22 cellular contexts compared by ENCODE assay signal in genomic region chr6:130432838-130433237, GRCh38.
"Had no signal": no experiment of that assay in that cellular context is flagged by ENCODE, and none has a peak within 500 bp of the region (broad histone marks: within the 10 kb centered on the region; RNA-seq: fewer than 3 reads in every experiment).

No MANE protein-coding gene starts in this region.

- H3K9ac ChIP-seq: SK-N-SH had no signal

- H3K36me3 ChIP-seq: MG63 had no signal

- ATAC-seq: Panc1, PC-3 had no signal

- H3K27ac ChIP-seq: RWPE1 had no signal

- H3K27me3 ChIP-seq: MG63 had no signal

- H3K4me2 ChIP-seq: SK-N-SH had no signal

- H3K9me3 ChIP-seq: MG63, SK-N-SH had no signal

- H3K4me3 ChIP-seq: MG63 had no signal

- DNase-seq: Karpas-422, KG1, MG63, NCI-H1105, NCI-H1417, NCI-H1436 treated with DMSO at 0.1 percent for 48 hours, NCI-H1694, NCI-H187 treated with DMSO at 0.1 percent for 48 hours, NCI-H2029 treated with DMSO at 0.1 percent for 48 hours, NCI-H2107, NCI-H226, NCI-H446, NCI-H510A, NCI-H524 treated with DMSO at 0.1 percent for 48 hours, NCI-H69, NCI-H774, PC-3, SHP77, SK-N-SH, T-helper 1 cell had no signal
